In genomic region chr7:31796375-31796774, GRCh38 we compare ENCODE assay signal across 19 cellular contexts.
"Had no signal": no experiment of that assay in that cellular context is flagged by ENCODE, and none has a peak within 500 bp of the region (broad histone marks: within the 10 kb centered on the region; RNA-seq: fewer than 3 reads in every experiment).

No MANE protein-coding gene starts in this region.

- DNase-seq: activated B cell treated with CpG ODN at 0.5 μM for 24 hours; activated CD4-positive, alpha-beta T cell treated with anti-CD3 and anti-CD28 coated beads for 4 hours; activated CD4-positive, alpha-beta T cell treated with anti-CD3 and anti-CD28 coated beads, Interleukin-2, amount 50 U/mL, for 48 hours; activated CD8-positive, alpha-beta memory T cell treated with anti-CD3 and anti-CD28 coated beads, Interleukin-2, amount 50 U/mL, for 48 hours; activated naive CD4-positive, alpha-beta T cell treated with anti-CD3 and anti-CD28 coated beads for 36 hours; activated T-cell treated with anti-CD3 and anti-CD28 coated beads, Interleukin-2, amount 50 U/mL, for 48 hours; amygdala; caudate nucleus; effector CD4-positive, alpha-beta T cell; erythroblast; foreskin melanocyte; glutamatergic neuron; hippocampal formation; stimulated activated CD4-positive, alpha-beta T cell treated with anti-CD3 and anti-CD28 coated beads, Interleukin-2, amount 100 ng/mL, for 48 hours; stimulated activated CD8-positive, alpha-beta memory T cell treated with anti-CD3 and anti-CD28 coated beads, Interleukin-4, amount 100 ng/mL, for 48 hours; stimulated activated naive B cell treated with anti-CD40 and anti-IgM and Interleukin-4, amounts not matched to agents 10 μg/mL and 1 μg/mL and 100 μg/mL, for 72 hours; T1000; trophoblast cell; uterus had no signal
